ENCODE assay signal across 21 cellular contexts in genomic region chr7:98296833-98297232, GRCh38.
"Had no signal": no experiment of that assay in that cellular context is flagged by ENCODE, and none has a peak within 500 bp of the region (broad histone marks: within the 10 kb centered on the region; RNA-seq: fewer than 3 reads in every experiment).

No MANE protein-coding gene starts in this region.

- H3K4me1 ChIP-seq: tibial nerve, uterus had no signal

- H3K9me3 ChIP-seq: esophagus muscularis mucosa, left ventricle myocardium inferior, mucosa of descending colon, uterus had no signal

- H3K36me3 Mint-ChIP-seq: naive B cell had no signal

- H3K4me3 ChIP-seq: breast epithelium, coronary artery, esophagus muscularis mucosa, left ventricle myocardium inferior, mucosa of descending colon, tibial nerve, uterus had no signal

- DNase-seq: activated CD4-positive, alpha-beta T cell treated with anti-CD3 and anti-CD28 coated beads, Interleukin-2, amount 10 ng/mL, durations not matched to agents 24 days and 14 days; activated CD4-positive, CD25-positive, alpha-beta regulatory T cell; activated CD8-positive, alpha-beta T cell treated with anti-CD3 and anti-CD28 coated beads, Interleukin-2, amount 10 ng/mL, durations not matched to agents 7 days and 5 days; activated naive CD4-positive, alpha-beta T cell treated with anti-CD3 and anti-CD28 coated beads, Interleukin-2, amount 10 ng/mL, durations not matched to agents 7 days and 5 days; activated T-cell treated with anti-CD3 and anti-CD28 coated beads, Interleukin-2, amount 50 U/mL, for 24 hours; aorta; immature natural killer cell; kidney glomerular epithelial cell; left ventricle myocardium inferior; mammary epithelial cell; mucosa of descending colon; naive B cell; stimulated activated CD4-positive, alpha-beta T cell treated with anti-CD3 and anti-CD28 coated beads, Interleukin-2, amount 100 ng/mL, for 24 hours; stimulated activated naive CD8-positive, alpha-beta T cell treated with anti-CD3 and anti-CD28 coated beads, Interleukin-15, Interleukin-2, amounts not matched to agents 100 U/mL and 50 U/mL, for 24 hours; substantia nigra; uterus had no signal

- H3K27me3 Mint-ChIP-seq: activated CD4-positive, alpha-beta T cell treated with anti-CD3 and anti-CD28 coated beads, Interleukin-2, amount 10 ng/mL, durations not matched to agents 24 days and 14 days; activated naive CD4-positive, alpha-beta T cell treated with anti-CD3 and anti-CD28 coated beads, Interleukin-2, amount 10 ng/mL, durations not matched to agents 7 days and 5 days; activated T-cell treated with anti-CD3 and anti-CD28 coated beads, Interleukin-2, amount 50 U/mL, for 24 hours; naive B cell had no signal

- H3K4me1 Mint-ChIP-seq: activated CD4-positive, alpha-beta T cell treated with anti-CD3 and anti-CD28 coated beads, Interleukin-2, amount 10 ng/mL, durations not matched to agents 24 days and 14 days; activated naive CD4-positive, alpha-beta T cell treated with anti-CD3 and anti-CD28 coated beads, Interleukin-2, amount 10 ng/mL, durations not matched to agents 7 days and 5 days; immature natural killer cell; naive B cell had no signal

- H3K27ac Mint-ChIP-seq: activated CD4-positive, alpha-beta T cell treated with anti-CD3 and anti-CD28 coated beads, Interleukin-2, amount 10 ng/mL, durations not matched to agents 24 days and 14 days; activated CD8-positive, alpha-beta T cell treated with anti-CD3 and anti-CD28 coated beads, Interleukin-2, amount 10 ng/mL, durations not matched to agents 7 days and 5 days; activated naive CD4-positive, alpha-beta T cell treated with anti-CD3 and anti-CD28 coated beads, Interleukin-2, amount 10 ng/mL, durations not matched to agents 7 days and 5 days; activated T-cell treated with anti-CD3 and anti-CD28 coated beads, Interleukin-2, amount 50 U/mL, for 24 hours; immature natural killer cell had no signal

- H3K9me3 Mint-ChIP-seq: activated CD4-positive, alpha-beta T cell treated with anti-CD3 and anti-CD28 coated beads, Interleukin-2, amount 10 ng/mL, durations not matched to agents 24 days and 14 days; activated naive CD4-positive, alpha-beta T cell treated with anti-CD3 and anti-CD28 coated beads, Interleukin-2, amount 10 ng/mL, durations not matched to agents 7 days and 5 days; activated T-cell treated with anti-CD3 and anti-CD28 coated beads, Interleukin-2, amount 50 U/mL, for 24 hours; immature natural killer cell; naive B cell; neural crest cell had no signal

- H3K36me3 ChIP-seq: breast epithelium, uterus had no signal

- H3K4me3 Mint-ChIP-seq: activated CD4-positive, alpha-beta T cell treated with anti-CD3 and anti-CD28 coated beads, Interleukin-2, amount 10 ng/mL, durations not matched to agents 24 days and 14 days; activated CD8-positive, alpha-beta T cell treated with anti-CD3 and anti-CD28 coated beads, Interleukin-2, amount 10 ng/mL, durations not matched to agents 7 days and 5 days; activated naive CD4-positive, alpha-beta T cell treated with anti-CD3 and anti-CD28 coated beads, Interleukin-2, amount 10 ng/mL, durations not matched to agents 7 days and 5 days; activated T-cell treated with anti-CD3 and anti-CD28 coated beads, Interleukin-2, amount 50 U/mL, for 24 hours; immature natural killer cell; naive B cell; neural crest cell had no signal

- ATAC-seq: activated CD8-positive, alpha-beta T cell treated with anti-CD3 and anti-CD28 coated beads, Interleukin-2, amount 10 ng/mL, durations not matched to agents 7 days and 5 days; mucosa of descending colon; stimulated activated naive CD8-positive, alpha-beta T cell treated with anti-CD3 and anti-CD28 coated beads, Interleukin-15, Interleukin-2, amounts not matched to agents 100 U/mL and 50 U/mL, for 24 hours had no signal

- H3K27me3 ChIP-seq: breast epithelium, esophagus muscularis mucosa, tibial nerve, uterus had no signal

- H3K27ac ChIP-seq: breast epithelium, coronary artery, esophagus muscularis mucosa, left ventricle myocardium inferior, tibial nerve, uterus had no signal
